In the genomic region with DNA sequence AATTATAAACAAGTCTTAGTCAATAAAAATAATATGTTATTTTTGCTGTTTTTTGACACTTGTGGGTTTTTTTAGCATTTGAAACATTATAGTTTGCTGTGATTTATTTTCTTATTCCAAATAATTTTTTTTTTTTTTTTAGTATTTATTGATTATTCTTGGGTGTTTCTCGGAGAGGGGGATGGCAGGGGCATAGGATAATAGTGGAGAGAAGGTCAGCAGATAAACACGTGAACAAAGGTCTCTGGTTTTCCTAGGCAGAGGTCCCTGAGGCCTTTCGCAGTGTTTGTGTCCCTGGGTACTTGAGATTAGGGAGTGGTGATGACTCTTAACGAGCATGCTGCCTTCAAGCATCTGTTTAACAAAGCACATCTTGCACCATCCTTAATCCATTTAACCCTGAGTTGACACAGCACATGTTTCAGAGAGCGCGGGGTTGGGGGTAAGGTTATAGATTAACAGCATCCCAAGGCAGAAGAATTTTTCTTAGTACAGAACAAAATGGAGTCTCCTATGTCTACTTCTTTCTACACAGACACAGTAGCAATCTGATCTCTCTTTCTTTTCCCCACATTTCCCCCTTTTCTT, we compare ENCODE assay signal across 1 cellular context.
TF ChIP-seq lines count a peak whose summit lies in the region.
"Not testable (repeated sequence)": the region's sequence is repeated elsewhere in the genome, so short reads cannot be mapped to it uniquely, and the experiment has no call there.

No MANE protein-coding gene starts in this region.

TF ChIP-seq in HepG2, 621 proteins besides CTCF, POLR2A, EP300 and RAD21:
- TF ChIP-seq FOSL2 (CRISPR knock-in tag; IDR thresholded peaks at IDR 0.05) (peak; percentile 29; the same call in 1 of the 2 replicates), ONECUT2 (CRISPR knock-in tag; IDR thresholded peaks at IDR 0.05) (peak; percentile 78), MAX (IDR thresholded peaks at IDR 0.05) (0 out of 2 replicates have a peak, but pooled peaks have one; percentile 23), TFDP2 (CRISPR knock-in tag; IDR thresholded peaks at IDR 0.05) (0 out of 2 replicates have a peak, but pooled peaks have one; percentile 15), HNF4A (CRISPR knock-in tag; IDR thresholded peaks at IDR 0.05) (peak; percentile 30; the same call in 1 of the 2 replicates), SOX5 (CRISPR knock-in tag; IDR thresholded peaks at IDR 0.05; ENCODE audit: borderline replicate concordance) (peak; percentile 35; the same call in 1 of the 2 replicates), FOXP1 (CRISPR knock-in tag; IDR thresholded peaks at IDR 0.05) (0 out of 2 replicates have a peak, but pooled peaks have one; percentile 8), BCL6 (CRISPR knock-in tag; IDR thresholded peaks at IDR 0.05) (peak; percentile 95), FOXJ3 (CRISPR knock-in tag; IDR thresholded peaks at IDR 0.05; ENCODE audit: borderline replicate concordance) (0 out of 2 replicates have a peak, but pooled peaks have one; percentile 24), SOX6 (CRISPR knock-in tag; IDR thresholded peaks at IDR 0.05) (peak; percentile 64), GATAD2A (CRISPR knock-in tag; IDR thresholded peaks at IDR 0.05) (peak; percentile 65), FOXA3 (CRISPR knock-in tag; IDR thresholded peaks at IDR 0.05) (peak; percentile 47; the same call in 1 of the 2 replicates), SOX13 (CRISPR knock-in tag; conservative IDR thresholded peaks at IDR 0.05 in 1 of 2, IDR thresholded peaks at IDR 0.05 in 1 of 2) (peak in 1 of 2 experiments; percentile 44; a peak in 1 of 4 replicates), ARID5B (CRISPR knock-in tag; IDR thresholded peaks at IDR 0.05) (peak; percentile 75), NR2F1 (CRISPR knock-in tag; IDR thresholded peaks at IDR 0.05) (0 out of 4 replicates have a peak, but pooled peaks of 1 of the 2 experiments have one; percentile 19), PITX1 (CRISPR knock-in tag; IDR thresholded peaks at IDR 0.05) (peak; percentile 79; the same call in 1 of the 2 replicates), ZFY (CRISPR knock-in tag; IDR thresholded peaks at IDR 0.05) (0 out of 2 replicates have a peak, but pooled peaks have one; percentile 22), RARA (CRISPR knock-in tag; IDR thresholded peaks at IDR 0.05) (peak; percentile 13; the same call in 1 of the 2 replicates), ZGPAT (CRISPR knock-in tag; IDR thresholded peaks at IDR 0.05) (peak; percentile 42; the same call in 1 of the 2 replicates), CEBPG (CRISPR knock-in tag; IDR thresholded peaks at IDR 0.05) (0 out of 2 replicates have a peak, but pooled peaks have one; percentile 32), ZNF652 (CRISPR knock-in tag; IDR thresholded peaks at IDR 0.05; ENCODE audit: borderline replicate concordance, low read depth) (peak; percentile 86)
- TF ChIP-seq, protein P1, sequence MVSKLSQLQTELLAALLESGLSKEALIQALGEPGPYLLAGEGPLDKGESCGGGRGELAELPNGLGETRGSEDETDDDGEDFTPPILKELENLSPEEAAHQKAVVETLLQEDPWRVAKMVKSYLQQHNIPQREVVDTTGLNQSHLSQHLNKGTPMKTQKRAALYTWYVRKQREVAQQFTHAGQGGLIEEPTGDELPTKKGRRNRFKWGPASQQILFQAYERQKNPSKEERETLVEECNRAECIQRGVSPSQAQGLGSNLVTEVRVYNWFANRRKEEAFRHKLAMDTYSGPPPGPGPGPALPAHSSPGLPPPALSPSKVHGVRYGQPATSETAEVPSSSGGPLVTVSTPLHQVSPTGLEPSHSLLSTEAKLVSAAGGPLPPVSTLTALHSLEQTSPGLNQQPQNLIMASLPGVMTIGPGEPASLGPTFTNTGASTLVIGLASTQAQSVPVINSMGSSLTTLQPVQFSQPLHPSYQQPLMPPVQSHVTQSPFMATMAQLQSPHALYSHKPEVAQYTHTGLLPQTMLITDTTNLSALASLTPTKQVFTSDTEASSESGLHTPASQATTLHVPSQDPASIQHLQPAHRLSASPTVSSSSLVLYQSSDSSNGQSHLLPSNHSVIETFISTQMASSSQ (IDR thresholded peaks at IDR 0.05; ENCODE audit: low read depth), result peak; percentile 47; the same call in 1 of the 2 replicates
- TF ChIP-seq, protein P1 (CRISPR knock-in tag; IDR thresholded peaks at IDR 0.05; ENCODE audit: borderline replicate concordance), result not testable (repeated sequence)
- TF ChIP-seq FOXP1, SOX6, SOX13 (IDR thresholded peaks at IDR 0.05): not testable (repeated sequence)
